34 cellular contexts compared by ENCODE assay signal in the genomic region with DNA sequence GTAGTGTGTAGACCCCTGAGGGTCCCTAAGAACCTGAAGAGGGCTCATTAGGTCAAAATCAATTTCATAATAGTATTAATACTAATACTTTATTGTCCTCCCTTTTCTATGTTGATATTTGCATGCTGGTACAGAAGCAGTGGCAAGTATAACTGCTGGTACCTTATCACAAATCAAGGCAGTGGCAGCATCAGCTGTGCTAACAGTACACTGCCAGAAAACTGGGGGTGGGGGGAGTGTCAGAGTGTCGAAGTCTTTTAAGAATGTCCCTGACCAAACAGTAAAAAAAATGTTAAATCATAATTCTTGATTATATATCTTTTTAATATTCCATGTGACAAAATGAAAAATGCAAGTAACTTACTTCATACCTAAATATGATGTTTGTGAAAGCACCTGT.
"Had no signal": no experiment of that assay in that cellular context is flagged by ENCODE, and none has a peak within 500 bp of the region (broad histone marks: within the 10 kb centered on the region; RNA-seq: fewer than 3 reads in every experiment).

No MANE protein-coding gene starts in this region.

- DNase-seq: Karpas-422, Kasumi-1, MG63, MM.1S, MV-4-11, NCI-H1048, NCI-H1092, NCI-H1092 treated with DMSO at 0.1 percent for 48 hours, NCI-H1105, NCI-H1105 treated with DMSO at 0.1 percent for 48 hours, NCI-H1417, NCI-H1417 treated with DMSO at 0.1 percent for 48 hours, NCI-H1436, NCI-H1436 treated with DMSO at 0.1 percent for 48 hours, NCI-H146, NCI-H1694, NCI-H1694 treated with DMSO at 0.1 percent for 48 hours, NCI-H187, NCI-H187 treated with DMSO at 0.1 percent for 48 hours, NCI-H1930, NCI-H2029, NCI-H2029 treated with DMSO at 0.1 percent for 48 hours, NCI-H2081, NCI-H2081 treated with DMSO at 0.1 percent for 48 hours, NCI-H2107, NCI-H2171, NCI-H2171 treated with DMSO at 0.1 percent for 48 hours, NCI-H2227 treated with DMSO at 0.1 percent for 48 hours, NCI-H226, NCI-H345, NCI-H446, NCI-H446 treated with DMSO at 0.1 percent for 48 hours, NCI-H510A, NCI-H510A treated with DMSO at 0.1 percent for 48 hours had no signal

- H3K9me3 ChIP-seq: MG63 had no signal

- H3K4me3 ChIP-seq: MG63 had no signal

- H3K36me3 ChIP-seq: MG63 had no signal

- H3K27me3 ChIP-seq: MG63 had no signal
